Comparison of ENCODE assay signal across 8 cellular contexts in genomic region chr2:65056990-65057375, GRCh38. TPM values are rescaled to one million over a fixed set of nuclear protein-coding genes. Genes with fewer than 3 reads are reported as not detected.
A peak's percentile ranks its signal among the peaks of the same experiment; 100 is the strongest.
DNase-seq lines count a peak whose midpoint lies in the region; ATAC-seq, FAIRE-seq and TF ChIP-seq lines count a peak whose summit lies in the region.

No MANE protein-coding gene starts in this region.

- H3K4me2 ChIP-seq in DND-41 (ENCODE audit: insufficient read depth, low read length) = peak overlapping the region; percentile 92

- ATAC-seq in DND-41 (ENCODE audit: insufficient read depth, low read depth) (no peak), pancreas (no peak), HG02981 (IDR thresholded peaks at IDR 0.05; ENCODE audit: unreplicated experiment) (no peak), GM21786 (IDR thresholded peaks at IDR 0.05; ENCODE audit: unreplicated experiment) (no peak), GM19328 (IDR thresholded peaks at IDR 0.05; ENCODE audit: unreplicated experiment) (no peak)

- H3K4me1 ChIP-seq in DND-41 (ENCODE audit: insufficient read depth, low read length) (peaks cover 49% of the 10 kb centered on the region), pancreas (peaks cover 37 to 46% (median 40%) of the 10 kb centered on the region in 3 donors)

- peak overlapping the region; percentile 87 for H2AFZ ChIP-seq in DND-41 (ENCODE audit: low read depth, low read length)

- peaks cover 48% of the 10 kb centered on the region for H3K79me2 ChIP-seq in DND-41 (ENCODE audit: insufficient read depth, low read length)

- no peak for DNase-seq in DND-41
- no peak for DNase-seq in RWPE1 (ENCODE audit: low spot score)
- no peak for DNase-seq in endothelial cell (ENCODE audit: low spot score)
- DNase-seq in pancreas = no peak
- no peak for DNase-seq in frontal cortex (ENCODE audit: low spot score in 2 of 2)

- H4K20me1 ChIP-seq in DND-41 (ENCODE audit: insufficient read depth, low read length) = peaks cover 13% of the 10 kb centered on the region; the same call in 1 of the 2 replicates

- H3K4me3 Mint-ChIP-seq in endothelial cell (ENCODE audit: unreplicated experiment) = peak overlapping the region; percentile 93

- 1 to 3% methylated on average over 9 of the region's 9 CpGs for WGBS in pancreas, 2 donors

- no peaks in the 10 kb centered on the region for H3K9me3 Mint-ChIP-seq in endothelial cell (ENCODE audit: unreplicated experiment)

- H3K4me3 ChIP-seq in DND-41 (ENCODE audit: low read depth in 1 of 2, low read length in 2 of 2) (peak overlapping the region; percentile 55 to 83), pancreas (peak overlapping the region; percentile 62 to 95 (median 92))

- TF ChIP-seq CTCF in DND-41 (IDR thresholded peaks at IDR 0.05; ENCODE audit: borderline replicate concordance, extremely low read depth, low read length, poor library complexity, severe bottlenecking) (no peak), RWPE1 (conservative IDR thresholded peaks at IDR 0.05; ENCODE audit: low read depth) (no peak), endothelial cell (IDR thresholded peaks at IDR 0.05; ENCODE audit: unreplicated experiment) (no peak), pancreas (IDR thresholded peaks at IDR 0.05) (no peak)

- peak overlapping the region; percentile 75 for H3K9ac ChIP-seq in DND-41 (ENCODE audit: low read depth, low read length)

- H3K36me3 Mint-ChIP-seq in endothelial cell (ENCODE audit: low read depth, unreplicated experiment) = peaks cover 23% of the 10 kb centered on the region

- H3K4me1 Mint-ChIP-seq in endothelial cell (ENCODE audit: unreplicated experiment) = peaks cover 53% of the 10 kb centered on the region

- H3K27ac ChIP-seq in DND-41 (ENCODE audit: low read length) (peak overlapping the region; percentile 67), RWPE1 (peak overlapping the region; percentile 75), pancreas (peak overlapping the region; percentile 53 to 93 (median 80))

- peaks cover 20% of the 10 kb centered on the region for H3K27me3 Mint-ChIP-seq in endothelial cell (ENCODE audit: unreplicated experiment)

- no peak for FAIRE-seq in pancreas (lab: Jason Lieb, UNC)
- no peak for FAIRE-seq in frontal cortex (lab: Jason Lieb, UNC)

- peak overlapping the region; percentile 90 for H3K27ac Mint-ChIP-seq in endothelial cell (ENCODE audit: unreplicated experiment)

- H3K27me3 ChIP-seq in DND-41 (ENCODE audit: insufficient read depth, low read length, poor library complexity) (no peaks in the 10 kb centered on the region), pancreas (no peaks in the 10 kb centered on the region)

- CTCF ChIA-PET in RWPE1 (lab: Yijun Ruan, JAX) = interaction anchor here (0.6 to 0.7 kb wide), 2 partner anchors 496 to 501 kb away, joined by 3 to 4 read pairs; no protein-coding TSS in a partner anchor

- POLR2A ChIA-PET in RWPE1 (lab: Yijun Ruan, JAX; ENCODE audit: low non-redundant PET) = interaction anchor here (0.6 kb wide), 1 partner anchor 500 kb away, joined by 3 read pairs; no protein-coding TSS in a partner anchor

- intact Hi-C loops in pancreas (cut with DNase I) = no loop called here

- H3K36me3 ChIP-seq in DND-41 (ENCODE audit: insufficient read depth, low read length) (no peaks in the 10 kb centered on the region), pancreas (no peaks in the 10 kb centered on the region)

- no peaks in the 10 kb centered on the region for H3K9me3 ChIP-seq in DND-41 (ENCODE audit: insufficient read depth, low read length, severe bottlenecking)
- no peaks in the 10 kb centered on the region for H3K9me3 ChIP-seq in pancreas

RNA-seq across cellular contexts. Expression of gene CEP68, which starts 0.8 kb away (rescaled TPM):
- total RNA-seq in endothelial cell (ENCODE audit: unreplicated experiment) (63.3 TPM), pancreas (10 to 100 TPM in 4 of 6 donors, 1 to 10 TPM in 2; 4.4 to 13.2 (median 10.7) TPM), frontal cortex (46.5 TPM)
- polyA plus RNA-seq in pancreas = 1 to 10 TPM; 4.8 to 7.0 TPM
